ENCODE assay signal across 20 cellular contexts in genomic region chr1:44717653-44718052, GRCh38. TPM values are rescaled to one million over a fixed set of nuclear protein-coding genes. Genes with fewer than 3 reads are reported as not detected.
A peak's percentile ranks its signal among the peaks of the same experiment; 100 is the strongest.
DNase-seq lines count a peak whose midpoint lies in the region; ATAC-seq lines count a peak whose summit lies in the region.
"Had no signal": no experiment of that assay in that cellular context is flagged by ENCODE, and none has a peak within 500 bp of the region (broad histone marks: within the 10 kb centered on the region; RNA-seq: fewer than 3 reads in every experiment).

No MANE protein-coding gene starts in this region.

- no peak for ATAC-seq in T-cell (replicated peaks in 1 of 4)
- no peak for ATAC-seq in natural killer cell treated with Interleukin-12 subunit alpha and Interleukin-12 subunit beta and Interleukin-15 and Interleukin-18, amount 100 ng/mL, for 72 hours
- ATAC-seq: WTC11 had no signal

- H3K27ac Mint-ChIP-seq in activated T-cell treated with anti-CD3 and anti-CD28 coated beads, Interleukin-2, amount 50 U/mL, for 24 hours = peak overlapping the region; percentile 20
- peak overlapping the region; percentile 45 to 70 for H3K27ac Mint-ChIP-seq in T-cell
- H3K27ac Mint-ChIP-seq in natural killer cell treated with Interleukin-12 subunit alpha and Interleukin-12 subunit beta and Interleukin-15 and Interleukin-18, amount 100 ng/mL, for 72 hours = peak overlapping the region; percentile 32 to 59
- H3K27ac Mint-ChIP-seq in activated T-helper 1 cell treated with anti-CD3 and anti-CD28 coated beads, Interleukin-12 subunit alpha, Interleukin-12 subunit beta, Interleukin-2, Interleukin-4 antibody, amounts not matched to agents 30 ng/mL and 10 ng/mL and 1 ng/mL, durations not matched to agents 14 hours and 24 hours and 36 hours = no peak overlapping the region
- H3K27ac Mint-ChIP-seq: activated naive CD4-positive, alpha-beta T cell treated with anti-CD3 and anti-CD28 coated beads for 36 hours; stimulated activated naive CD8-positive, alpha-beta T cell treated with anti-CD3 and anti-CD28 coated beads, Interleukin-15, Interleukin-2, amounts not matched to agents 100 ng/mL and 50 ng/mL, for 24 hours; WTC11 had no signal

- H3K27me3 Mint-ChIP-seq in activated T-cell treated with anti-CD3 and anti-CD28 coated beads, Interleukin-2, amount 50 U/mL, for 24 hours = no peaks in the 10 kb centered on the region
- H3K27me3 Mint-ChIP-seq in T-cell = no peaks in the 10 kb centered on the region
- no peaks in the 10 kb centered on the region for H3K27me3 Mint-ChIP-seq in natural killer cell treated with Interleukin-12 subunit alpha and Interleukin-12 subunit beta and Interleukin-15 and Interleukin-18, amount 100 ng/mL, for 72 hours
- no peaks in the 10 kb centered on the region for H3K27me3 Mint-ChIP-seq in activated T-helper 1 cell treated with anti-CD3 and anti-CD28 coated beads, Interleukin-12 subunit alpha, Interleukin-12 subunit beta, Interleukin-2, Interleukin-4 antibody, amounts not matched to agents 30 ng/mL and 10 ng/mL and 1 ng/mL, durations not matched to agents 14 hours and 24 hours and 36 hours (ENCODE audit: insufficient read depth)
- H3K27me3 Mint-ChIP-seq: stimulated activated naive CD8-positive, alpha-beta T cell treated with anti-CD3 and anti-CD28 coated beads, Interleukin-15, Interleukin-2, amounts not matched to agents 100 ng/mL and 50 ng/mL, for 24 hours had no signal

- CTCF ChIA-PET in T-cell (lab: Charles Lee) = interaction anchor here in 1 of 2 donors (1.6 kb wide), 1 partner anchor 9 kb away, joined by 4 read pairs; no protein-coding TSS in a partner anchor

- no peak overlapping the region for H3K4me3 Mint-ChIP-seq in activated T-cell treated with anti-CD3 and anti-CD28 coated beads, Interleukin-2, amount 50 U/mL, for 24 hours
- peak overlapping the region in 1 of 3 donors; percentile 45 for H3K4me3 Mint-ChIP-seq in T-cell
- H3K4me3 Mint-ChIP-seq in natural killer cell treated with Interleukin-12 subunit alpha and Interleukin-12 subunit beta and Interleukin-15 and Interleukin-18, amount 100 ng/mL, for 72 hours = peak overlapping the region; percentile 34
- H3K4me3 Mint-ChIP-seq in activated T-helper 1 cell treated with anti-CD3 and anti-CD28 coated beads, Interleukin-12 subunit alpha, Interleukin-12 subunit beta, Interleukin-2, Interleukin-4 antibody, amounts not matched to agents 30 ng/mL and 10 ng/mL and 1 ng/mL, durations not matched to agents 14 hours and 24 hours and 36 hours = no peak overlapping the region
- H3K4me3 Mint-ChIP-seq: activated naive CD4-positive, alpha-beta T cell treated with anti-CD3 and anti-CD28 coated beads for 36 hours; neural progenitor cell; stimulated activated naive CD8-positive, alpha-beta T cell treated with anti-CD3 and anti-CD28 coated beads, Interleukin-15, Interleukin-2, amounts not matched to agents 100 ng/mL and 50 ng/mL, for 24 hours; WTC11 had no signal

- no peaks in the 10 kb centered on the region for H3K36me3 Mint-ChIP-seq in activated T-cell treated with anti-CD3 and anti-CD28 coated beads, Interleukin-2, amount 50 U/mL, for 24 hours (ENCODE audit: low read depth)
- H3K36me3 Mint-ChIP-seq in T-cell = no peaks in the 10 kb centered on the region
- no peaks in the 10 kb centered on the region for H3K36me3 Mint-ChIP-seq in natural killer cell treated with Interleukin-12 subunit alpha and Interleukin-12 subunit beta and Interleukin-15 and Interleukin-18, amount 100 ng/mL, for 72 hours
- H3K36me3 Mint-ChIP-seq in activated T-helper 1 cell treated with anti-CD3 and anti-CD28 coated beads, Interleukin-12 subunit alpha, Interleukin-12 subunit beta, Interleukin-2, Interleukin-4 antibody, amounts not matched to agents 30 ng/mL and 10 ng/mL and 1 ng/mL, durations not matched to agents 14 hours and 24 hours and 36 hours (ENCODE audit: low read depth) = no peaks in the 10 kb centered on the region
- H3K36me3 Mint-ChIP-seq: neural progenitor cell, WTC11 had no signal

- peaks cover 68% of the 10 kb centered on the region for H3K4me1 Mint-ChIP-seq in activated T-cell treated with anti-CD3 and anti-CD28 coated beads, Interleukin-2, amount 50 U/mL, for 24 hours (ENCODE audit: low read depth)
- peaks cover 67 to 72% (median 68%) of the 10 kb centered on the region in 3 donors for H3K4me1 Mint-ChIP-seq in T-cell
- peaks cover 44 to 56% of the 10 kb centered on the region in 2 donors for H3K4me1 Mint-ChIP-seq in natural killer cell treated with Interleukin-12 subunit alpha and Interleukin-12 subunit beta and Interleukin-15 and Interleukin-18, amount 100 ng/mL, for 72 hours (ENCODE audit: low read depth in 2 of 2)
- H3K4me1 Mint-ChIP-seq in activated T-helper 1 cell treated with anti-CD3 and anti-CD28 coated beads, Interleukin-12 subunit alpha, Interleukin-12 subunit beta, Interleukin-2, Interleukin-4 antibody, amounts not matched to agents 30 ng/mL and 10 ng/mL and 1 ng/mL, durations not matched to agents 14 hours and 24 hours and 36 hours (ENCODE audit: low read depth) = peaks cover 66% of the 10 kb centered on the region

- H3K9me3 Mint-ChIP-seq in activated T-cell treated with anti-CD3 and anti-CD28 coated beads, Interleukin-2, amount 50 U/mL, for 24 hours = no peaks in the 10 kb centered on the region
- H3K9me3 Mint-ChIP-seq in T-cell = no peaks in the 10 kb centered on the region
- no peaks in the 10 kb centered on the region for H3K9me3 Mint-ChIP-seq in natural killer cell treated with Interleukin-12 subunit alpha and Interleukin-12 subunit beta and Interleukin-15 and Interleukin-18, amount 100 ng/mL, for 72 hours
- no peaks in the 10 kb centered on the region for H3K9me3 Mint-ChIP-seq in activated T-helper 1 cell treated with anti-CD3 and anti-CD28 coated beads, Interleukin-12 subunit alpha, Interleukin-12 subunit beta, Interleukin-2, Interleukin-4 antibody, amounts not matched to agents 30 ng/mL and 10 ng/mL and 1 ng/mL, durations not matched to agents 14 hours and 24 hours and 36 hours
- H3K9me3 Mint-ChIP-seq: activated naive CD4-positive, alpha-beta T cell treated with anti-CD3 and anti-CD28 coated beads for 36 hours; neural progenitor cell; stimulated activated naive CD8-positive, alpha-beta T cell treated with anti-CD3 and anti-CD28 coated beads, Interleukin-15, Interleukin-2, amounts not matched to agents 100 ng/mL and 50 ng/mL, for 24 hours; WTC11 had no signal

- POLR2A ChIA-PET in T-cell (lab: Charles Lee) = interaction anchor here in 1 of 2 donors (0.6 to 0.8 kb wide), 2 partner anchors 21 to 73 kb away, joined by 3 read pairs; no protein-coding TSS in a partner anchor

- DNase-seq in activated T-cell treated with anti-CD3 and anti-CD28 coated beads, Interleukin-2, amount 50 U/mL, for 24 hours = no peak
- no peak for DNase-seq in activated T-cell treated with anti-CD3 and anti-CD28 coated beads, Interleukin-2, amount 50 U/mL, for 1 hour
- DNase-seq in T-cell (no peak), mucosa of gallbladder (ENCODE audit: low spot score) (no peak)
- DNase-seq in natural killer cell treated with Interleukin-12 subunit alpha and Interleukin-12 subunit beta and Interleukin-15 and Interleukin-18, amount 100 ng/mL, for 72 hours (ENCODE audit: low spot score) = no peak
- DNase-seq in activated T-helper 1 cell treated with anti-CD3 and anti-CD28 coated beads, Interleukin-12 subunit alpha, Interleukin-12 subunit beta, Interleukin-2, Interleukin-4 antibody, amounts not matched to agents 30 ng/mL and 10 ng/mL and 1 ng/mL, durations not matched to agents 14 hours and 24 hours and 36 hours (ENCODE audit: low spot score) = no peak
- DNase-seq: activated naive CD4-positive, alpha-beta T cell treated with anti-CD3 and anti-CD28 coated beads for 36 hours; DMS153; foreskin fibroblast; hypothalamus; kidney glomerular epithelial cell; mesenchymal stem cell; MV-4-11; NCI-H2029; SIG-M5 had no signal

- intact Hi-C loops in activated T-helper 1 cell treated with anti-CD3 and anti-CD28 coated beads, Interleukin-12 subunit alpha, Interleukin-12 subunit beta, Interleukin-2, Interleukin-4 antibody, amounts not matched to agents 30 ng/mL and 10 ng/mL and 1 ng/mL, durations not matched to agents 14 hours and 24 hours and 36 hours (cut with micrococcal nuclease) = no loop called here

RNA-seq across cellular contexts. Expression of gene RNU5D-1, which starts 13.3 kb away (rescaled TPM):
- 10 to 100 TPM in 1 of 5 donors, not detected in 4; 21.4 TPM for total RNA-seq in T-cell
- not detected for total RNA-seq in natural killer cell treated with Interleukin-12 subunit alpha and Interleukin-12 subunit beta and Interleukin-15 and Interleukin-18, amount 100 ng/mL, for 72 hours
- not detected for total RNA-seq in mucosa of gallbladder
- total RNA-seq in activated T-helper 1 cell treated with anti-CD3 and anti-CD28 coated beads, Interleukin-12 subunit alpha, Interleukin-12 subunit beta, Interleukin-2, Interleukin-4 antibody, amounts not matched to agents 30 ng/mL and 10 ng/mL and 1 ng/mL, durations not matched to agents 14 hours and 24 hours and 36 hours = not detected in 2 replicates
- total RNA-seq: activated naive CD4-positive, alpha-beta T cell treated with anti-CD3 and anti-CD28 coated beads for 36 hours; NCI-H460; urinary bladder; WTC11 had no signal

RNA-seq across cellular contexts. Expression of gene KIF2C, which starts 22.0 kb away (rescaled TPM):
- 1 to 10 TPM in 3 of 5 donors, under 1 TPM in 2; 0.68 to 1.6 (median 1.1) TPM for total RNA-seq in T-cell
- total RNA-seq in natural killer cell treated with Interleukin-12 subunit alpha and Interleukin-12 subunit beta and Interleukin-15 and Interleukin-18, amount 100 ng/mL, for 72 hours = 10 to 100 TPM; 44.5 to 97.0 TPM
- total RNA-seq in mucosa of gallbladder = 1.6 TPM
- 68.7 and 72.9 TPM in 2 replicates for total RNA-seq in activated T-helper 1 cell treated with anti-CD3 and anti-CD28 coated beads, Interleukin-12 subunit alpha, Interleukin-12 subunit beta, Interleukin-2, Interleukin-4 antibody, amounts not matched to agents 30 ng/mL and 10 ng/mL and 1 ng/mL, durations not matched to agents 14 hours and 24 hours and 36 hours

RNA-seq across cellular contexts. Expression of gene ARMH1, which starts 43.1 kb away (rescaled TPM):
- total RNA-seq in T-cell = 100 to 1,000 TPM in 1 of 5 donors, 10 to 100 TPM in 4; 49.5 to 102 (median 89.7) TPM
- total RNA-seq in natural killer cell treated with Interleukin-12 subunit alpha and Interleukin-12 subunit beta and Interleukin-15 and Interleukin-18, amount 100 ng/mL, for 72 hours = 1 to 10 TPM; 1.8 to 8.7 TPM
- 3.7 TPM for total RNA-seq in mucosa of gallbladder
- 95.3 and 99.8 TPM in 2 replicates for total RNA-seq in activated T-helper 1 cell treated with anti-CD3 and anti-CD28 coated beads, Interleukin-12 subunit alpha, Interleukin-12 subunit beta, Interleukin-2, Interleukin-4 antibody, amounts not matched to agents 30 ng/mL and 10 ng/mL and 1 ng/mL, durations not matched to agents 14 hours and 24 hours and 36 hours

RNA-seq across cellular contexts. Expression of gene TMEM53, which starts 43.4 kb away (rescaled TPM):
- total RNA-seq in T-cell (1 to 10 TPM; 1.1 to 2.8 (median 2.2) TPM), mucosa of gallbladder (21.0 TPM)
- 1 to 10 TPM; 2.8 to 3.8 TPM for total RNA-seq in natural killer cell treated with Interleukin-12 subunit alpha and Interleukin-12 subunit beta and Interleukin-15 and Interleukin-18, amount 100 ng/mL, for 72 hours
- 4.3 and 6.6 TPM in 2 replicates for total RNA-seq in activated T-helper 1 cell treated with anti-CD3 and anti-CD28 coated beads, Interleukin-12 subunit alpha, Interleukin-12 subunit beta, Interleukin-2, Interleukin-4 antibody, amounts not matched to agents 30 ng/mL and 10 ng/mL and 1 ng/mL, durations not matched to agents 14 hours and 24 hours and 36 hours

RNA-seq across cellular contexts. Expression of gene RPS8, which starts 57.7 kb away (rescaled TPM):
- 1,000 to 10,000 TPM; 2,713 to 2,895 (median 2,873) TPM for total RNA-seq in T-cell
- 1,000 to 10,000 TPM; 1,070 to 1,127 TPM for total RNA-seq in natural killer cell treated with Interleukin-12 subunit alpha and Interleukin-12 subunit beta and Interleukin-15 and Interleukin-18, amount 100 ng/mL, for 72 hours
- total RNA-seq in mucosa of gallbladder = 1,176 TPM
- total RNA-seq in activated T-helper 1 cell treated with anti-CD3 and anti-CD28 coated beads, Interleukin-12 subunit alpha, Interleukin-12 subunit beta, Interleukin-2, Interleukin-4 antibody, amounts not matched to agents 30 ng/mL and 10 ng/mL and 1 ng/mL, durations not matched to agents 14 hours and 24 hours and 36 hours = 2,172 and 2,226 TPM in 2 replicates

Comparison
In these comparisons a context has a peak if more than half of its experiments do, and no peak if none do; other contexts are left out.
1. RNA of gene KIF2C, which starts 22.0 kb away (total RNA-seq): 44.5 to 97.0 TPM in natural killer cell treated with Interleukin-12 subunit alpha and Interleukin-12 subunit beta and Interleukin-15 and Interleukin-18, amount 100 ng/mL, for 72 hours and 68.7 to 72.9 TPM in activated T-helper 1 cell treated with anti-CD3 and anti-CD28 coated beads, Interleukin-12 subunit alpha, Interleukin-12 subunit beta, Interleukin-2, Interleukin-4 antibody, amounts not matched to agents 30 ng/mL and 10 ng/mL and 1 ng/mL, durations not matched to agents 14 hours and 24 hours and 36 hours; 1.6 TPM in mucosa of gallbladder (single experiment) and 0.68 to 1.6 TPM in T-cell; every median in the first group is over 10 times any median in the second.